8 cellular contexts compared by ENCODE assay signal in the genomic region with DNA sequence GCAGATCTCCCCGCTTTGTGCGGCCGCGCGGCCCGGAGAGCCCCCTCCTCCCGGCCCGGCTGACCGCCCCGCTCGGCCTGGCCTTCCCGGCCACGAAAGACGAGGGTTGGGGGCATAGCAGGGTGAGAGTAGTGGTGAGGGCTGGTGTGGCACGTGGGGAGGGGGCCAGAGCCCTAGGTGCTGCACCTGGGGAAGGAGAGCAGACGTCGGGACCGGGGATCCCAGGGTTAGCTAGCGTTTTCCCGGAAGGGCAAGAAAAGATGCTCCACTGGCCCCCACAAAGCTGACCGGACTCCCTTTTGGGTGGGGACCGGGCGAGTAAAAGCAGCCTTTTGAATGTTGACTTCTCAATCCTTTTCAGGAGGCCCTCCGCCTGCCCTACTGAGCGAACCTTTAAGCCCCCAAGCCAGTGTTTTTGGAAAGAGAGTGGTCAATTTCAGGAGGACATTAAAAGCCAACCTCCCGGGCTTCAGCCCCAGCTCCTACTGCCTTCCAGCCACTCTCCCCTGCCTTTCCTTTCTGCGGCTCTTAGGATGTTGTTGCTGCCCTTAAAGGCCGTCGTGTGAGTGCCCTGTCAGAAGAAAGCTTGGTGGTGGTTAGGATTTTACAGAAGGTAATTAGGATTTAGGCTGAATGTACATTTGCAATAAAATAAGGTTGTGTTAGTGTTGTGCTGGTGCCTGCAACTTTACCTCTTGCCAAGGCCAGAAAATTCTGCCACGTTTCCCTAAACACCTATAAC. TPM values are rescaled to one million over a fixed set of nuclear protein-coding genes. Genes with fewer than 3 reads are reported as not detected.
DNase-seq lines count a peak whose midpoint lies in the region; ATAC-seq and TF ChIP-seq lines count a peak whose summit lies in the region.

No MANE protein-coding gene starts in this region.

- no peak overlapping the region for H2AK5ac ChIP-seq in H9 (ENCODE audit: insufficient read length, low read length)

- peak overlapping the region; percentile 72 for H3K9ac ChIP-seq in H9 (ENCODE audit: extremely low read depth, insufficient read length, low read length)

- H2BK20ac ChIP-seq in H9 (ENCODE audit: low read depth, low read length, poor library complexity, severe bottlenecking): no peak overlapping the region

- no peak overlapping the region for H3K23ac ChIP-seq in H9 (ENCODE audit: insufficient read length, low read depth, low read length)

- no peak overlapping the region for H4K5ac ChIP-seq in H9 (ENCODE audit: insufficient read length, low read depth, low read length)

- no peak for ATAC-seq in T-cell (replicated peaks in 1 of 4)
- ATAC-seq in foreskin keratinocyte: peak; percentile 0
- peak; percentile 48 for ATAC-seq in sciatic nerve
- no peak for ATAC-seq in HG03457 (IDR thresholded peaks at IDR 0.05; ENCODE audit: unreplicated experiment)

- no peaks in the 10 kb centered on the region; a peak in 1 of 5 replicates for H3K9me3 Mint-ChIP-seq in H9
- no peaks in the 10 kb centered on the region for H3K9me3 Mint-ChIP-seq in T-cell

- TF ChIP-seq CTCF in H9 (conservative IDR thresholded peaks at IDR 0.05) (0 out of 3 replicates have a peak, but pooled peaks have one; percentile 13), foreskin keratinocyte (conservative IDR thresholded peaks at IDR 0.05) (no peak), GM13976 (IDR thresholded peaks at IDR 0.05; ENCODE audit: borderline replicate concordance, control extremely low read depth, extremely low read depth, insufficient read depth, missing control alignments) (no peak)

- H3K27me3 ChIP-seq in H9 (ENCODE audit: insufficient read depth, low read length): peaks cover 18% of the 10 kb centered on the region; the same call in 1 of the 2 replicates
- peaks cover 8% of the 10 kb centered on the region for H3K27me3 ChIP-seq in foreskin keratinocyte

- WGBS in H9 (ENCODE audit: extremely low coverage, insufficient read length, low lambda C conversion rate): no CpG with 5 or more reads among the region's 30 CpGs

- H3K23me2 ChIP-seq in H9 (ENCODE audit: insufficient read length, low read depth, low read length, poor library complexity, severe bottlenecking): peaks cover 20% of the 10 kb centered on the region

- no peak overlapping the region for H3K56ac ChIP-seq in H9 (ENCODE audit: insufficient read length, low read depth, low read length)

- no peaks in the 10 kb centered on the region for H4K20me1 ChIP-seq in H9 (ENCODE audit: control insufficient read depth, insufficient read depth, insufficient read length)

- peak overlapping the region; percentile 87 for H3K18ac ChIP-seq in H9 (ENCODE audit: insufficient read length, low read depth, low read length)

- no peak overlapping the region for H2BK5ac ChIP-seq in H9 (ENCODE audit: insufficient read length, low read length)

- peaks cover 26 to 32% of the 10 kb centered on the region in 2 experiments for H3K4me1 Mint-ChIP-seq in H9
- H3K4me1 Mint-ChIP-seq in T-cell: peaks cover 32 to 43% (median 34%) of the 10 kb centered on the region in 3 donors

- no peak overlapping the region for H2BK120ac ChIP-seq in H9 (ENCODE audit: low read depth, low read length, poor library complexity, severe bottlenecking)

- H4K8ac ChIP-seq in H9 (replicated peaks; ENCODE audit: insufficient read length, low read depth, low read length): no peak overlapping the region

- H3K27me3 Mint-ChIP-seq in H9 (ENCODE audit: low read depth): peaks cover 56% of the 10 kb centered on the region
- H3K27me3 Mint-ChIP-seq in T-cell: peaks cover 0 to 4% of the 10 kb centered on the region in 2 donors

- no peaks in the 10 kb centered on the region; the same call in 1 of the 2 replicates for H3K4me1 ChIP-seq in H9 (ENCODE audit: insufficient read depth, low read length)
- H3K4me1 ChIP-seq in foreskin keratinocyte: no peaks in the 10 kb centered on the region

- POLR2A ChIA-PET in T-cell (lab: Charles Lee): interaction anchor here in 1 of 2 donors (0.7 to 1.9 kb wide), 2 partner anchors 53 to 96 kb away, joined by 3 to 4 read pairs; no protein-coding TSS in a partner anchor

- no peak overlapping the region; a peak in 2 of 7 replicates for H3K27ac Mint-ChIP-seq in H9
- H3K27ac Mint-ChIP-seq in T-cell: peak overlapping the region; percentile 58 to 83

- peak overlapping the region; percentile 63 for H4K91ac ChIP-seq in H9 (ENCODE audit: insufficient read length, low read depth, low read length)

- no peak overlapping the region; the same call in 1 of the 2 replicates for H3K4ac ChIP-seq in H9 (ENCODE audit: low read depth, low read length)

- peak overlapping the region; percentile 82 for H3K4me2 ChIP-seq in H9 (ENCODE audit: insufficient read depth, insufficient read length, low read length)

- in situ Hi-C loops in GM13976 (cut with MboI; ENCODE audit: low sequenced_read_pairs, unreplicated experiment): no loop called here

- no peaks in the 10 kb centered on the region for H3K79me1 ChIP-seq in H9 (ENCODE audit: insufficient read depth, low read depth, low read length, poor library complexity, severe bottlenecking)

- H3T11ph ChIP-seq in H9 (ENCODE audit: low read length): no peak overlapping the region

- H3K36me3 Mint-ChIP-seq in H9 (ENCODE audit: insufficient read depth in 1 of 3, low read depth in 3 of 3): no peaks in the 10 kb centered on the region
- peaks cover 3% of the 10 kb centered on the region for H3K36me3 Mint-ChIP-seq in T-cell

- H3K27ac ChIP-seq in H9 (ENCODE audit: insufficient read length, low read depth, low read length) (no peak overlapping the region), foreskin keratinocyte (peak overlapping the region; percentile 74)

- H3K14ac ChIP-seq in H9 (ENCODE audit: insufficient read depth, low read length): peak overlapping the region; percentile 90

- DNase-seq in H9 (peak; percentile 35), T-cell (no peak), foreskin keratinocyte (no peak), sciatic nerve (ENCODE audit: low spot score) (no peak), NCI-H1105 (lab: John Stamatoyannopoulos, UW) (no peak), posterior vena cava (ENCODE audit: low spot score) (no peak), GM13976 (ENCODE audit: low spot score) (no peak)

- H3K4me3 Mint-ChIP-seq in H9 (peak overlapping the region; percentile 69 to 84), T-cell (peak overlapping the region; percentile 68 to 84 (median 69))

- no peak overlapping the region for H2BK15ac ChIP-seq in H9 (ENCODE audit: low read depth, low read length)

- intact Hi-C loops in sciatic nerve (cut with DNase I) (loop anchor here (10.0 kb wide), 2 partner anchors 202 to 322 kb away; no protein-coding TSS in a partner anchor), posterior vena cava (cut with DNase I) (loop anchor here (10.0 kb wide), 2 partner anchors 68 to 322 kb away; no protein-coding TSS in a partner anchor)

- no peaks in the 10 kb centered on the region for H3K79me2 ChIP-seq in H9 (ENCODE audit: insufficient read depth, low read length)

- CTCF ChIA-PET in T-cell (lab: Charles Lee): interaction anchor here (0.6 to 2.0 kb wide), 4 partner anchors 9 to 96 kb away, joined by 3 to 6 read pairs (median 4); no protein-coding TSS in a partner anchor

- no peaks in the 10 kb centered on the region for H3K9me3 ChIP-seq in H9 (ENCODE audit: control insufficient read depth, low read depth, low read length)

- H2AFZ ChIP-seq in H9 (ENCODE audit: low read length): peak overlapping the region; percentile 32

- H2BK12ac ChIP-seq in H9 (ENCODE audit: insufficient read length, low read depth, low read length): peak overlapping the region; percentile 8

RNA-seq across cellular contexts. Expression of a gene that starts 0.7 kb away (rescaled TPM):
- total RNA-seq in H9 (2021): 2.0 and 2.6 TPM in 2 replicates
- total RNA-seq in T-cell: 100 to 1,000 TPM in 2 of 5 donors, 10 to 100 TPM in 3; 81.9 to 196 (median 96.7) TPM
- total RNA-seq in foreskin keratinocyte: 0.99 and 1.4 TPM in 2 replicates
- polyA plus RNA-seq in foreskin keratinocyte: 0.17 and 0.27 TPM in 2 replicates
- total RNA-seq in sciatic nerve: 25.3 TPM
- total RNA-seq in posterior vena cava: 1 to 10 TPM; 3.9 to 4.5 TPM

Comparison
In these comparisons a context has a peak if more than half of its experiments do, and no peak if none do; other contexts are left out.
1. H3K27ac Mint-ChIP-seq: peak in T-cell (2 of 2); none in H9 (0 of 3).
2. ATAC-seq: peak in foreskin keratinocyte (single experiment) and sciatic nerve (single experiment); none in T-cell (0 of 4) and HG03457 (single experiment).